In the genomic region with DNA sequence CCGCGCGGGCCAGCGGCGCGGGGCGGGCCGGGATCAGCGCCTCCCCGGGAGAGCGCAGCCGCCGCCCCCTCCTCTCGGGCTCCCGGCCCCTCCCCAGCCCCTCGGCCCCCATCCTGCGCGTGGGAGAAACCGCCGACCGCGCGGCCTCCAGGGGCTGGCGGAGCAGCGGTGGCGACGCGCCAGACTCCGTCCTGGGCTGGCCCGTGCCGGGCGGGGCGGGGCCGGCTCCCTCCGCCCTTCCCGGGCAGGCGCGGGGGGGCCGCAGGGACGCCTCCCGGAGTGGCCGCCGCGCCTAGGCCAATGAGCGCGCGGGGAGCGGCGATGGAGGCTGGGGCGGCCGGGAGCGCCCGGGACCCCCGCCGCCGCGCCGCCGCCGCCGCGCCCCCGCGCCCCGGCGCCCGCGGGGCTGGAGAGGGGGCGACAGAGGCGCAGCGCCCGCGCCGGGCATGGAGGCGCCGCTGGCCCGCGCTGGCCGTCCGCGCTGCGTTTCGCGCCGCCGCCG, we compare ENCODE assay signal across 8 cellular contexts. TPM values are rescaled to one million over a fixed set of nuclear protein-coding genes. Genes with fewer than 3 reads are reported as not detected.
DNase-seq lines count a peak whose midpoint lies in the region; ATAC-seq and TF ChIP-seq lines count a peak whose summit lies in the region.

No MANE protein-coding gene starts in this region.

- POLR2A ChIA-PET in IMR-90 (lab: Charles Lee; ENCODE audit: unreplicated experiment), result no interaction called here

- H2BK20ac ChIP-seq in IMR-90 (ENCODE audit: low read depth, low read length), result no peak overlapping the region

- no peak overlapping the region for H3K14ac ChIP-seq in IMR-90 (replicated peaks; ENCODE audit: low read depth, low read length)

- H3K27ac ChIP-seq in IMR-90 (ENCODE audit: insufficient read depth, low read length), result no peak overlapping the region; the same call in 1 of the 2 replicates
- peak overlapping the region; percentile 71 to 85 (median 80) for H3K27ac ChIP-seq in transverse colon

- no peak overlapping the region for H2BK15ac ChIP-seq in IMR-90 (ENCODE audit: low read depth, low read length)

- dilution Hi-C loops in IMR-90 (cut with HindIII; ENCODE audit: low sequenced_read_pairs, unreplicated experiment), result no loop called here

- peak overlapping the region; percentile 83 for H2AK9ac ChIP-seq in IMR-90 (replicated peaks; ENCODE audit: low read depth, low read length, poor library complexity)

- H3K4me1 ChIP-seq in IMR-90 (ENCODE audit: control insufficient read depth, insufficient read depth, low read length), result peaks cover 3% of the 10 kb centered on the region; the same call in 1 of the 2 replicates
- H3K4me1 ChIP-seq in transverse colon, result peaks cover 3 to 20% (median 13%) of the 10 kb centered on the region in 4 donors

- BruUV-seq in IMR-90 (replicated peaks; lab: Mats Ljungman, UMichigan), result no TSS peak

- H3K4me2 ChIP-seq in IMR-90 (ENCODE audit: low read depth, low read length), result peak overlapping the region; percentile 72; the same call in 1 of the 2 replicates

- no peak overlapping the region for H2BK120ac ChIP-seq in IMR-90 (ENCODE audit: low read depth, low read length)

- H2AFZ ChIP-seq in IMR-90 (replicated peaks; ENCODE audit: low read length, poor library complexity), result peak overlapping the region; percentile 95

- H3K9me1 ChIP-seq in IMR-90 (ENCODE audit: insufficient read depth, low read length), result no peaks in the 10 kb centered on the region

- H3K4me3 ChIP-seq in GM12864 (ENCODE audit: low read depth, low read length), result peak overlapping the region; percentile 42
- H3K4me3 ChIP-seq in IMR-90 (ENCODE audit: insufficient read depth, low read depth, low read length), result peak overlapping the region; percentile 52
- peak overlapping the region; percentile 51 to 66 (median 64) for H3K4me3 ChIP-seq in transverse colon

- intact Hi-C loops in IMR-90 (cut with micrococcal nuclease), result loop anchor here (5.0 kb wide), 2 partner anchors 224 to 381 kb away; a partner anchor contains a TSS
- intact Hi-C loops in transverse colon (cut with DNase I; ENCODE audit: low total_unique reads), result no loop called here

- no peaks in the 10 kb centered on the region for H3K79me1 ChIP-seq in IMR-90 (ENCODE audit: low read depth in 1 of 2, low read length in 2 of 2)

- no peak overlapping the region for H2BK5ac ChIP-seq in IMR-90 (ENCODE audit: low read depth, low read length, poor library complexity, severe bottlenecking)

- in situ Hi-C loops in IMR-90 (cut with MboI; ENCODE audit: low sequenced_read_pairs), result no loop called here
- in situ Hi-C loops in transverse colon (cut with MboI; ENCODE audit: low pct_ligation_motif_present in 1 of 4, low pct_unique_long_range_greater_than_20kb in 1 of 4, low sequenced_read_pairs in 3 of 4), result no loop called here

- TF ChIP-seq RAD21 in IMR-90 (IDR thresholded peaks at IDR 0.05; ENCODE audit: low read length), result no peak

- H4K20me1 ChIP-seq in IMR-90 (ENCODE audit: insufficient read depth, low read length), result no peaks in the 10 kb centered on the region

- no peak overlapping the region for H4K91ac ChIP-seq in IMR-90 (ENCODE audit: insufficient read depth, low read depth, low read length)

- TF ChIP-seq CTCF in GM12864 (IDR thresholded peaks at IDR 0.05; ENCODE audit: low read depth, low read length, missing control alignments), result no peak
- TF ChIP-seq CTCF in IMR-90 (conservative IDR thresholded peaks at IDR 0.05; ENCODE audit: low read depth, low read length), result no peak
- no peak for TF ChIP-seq CTCF in transverse colon (IDR thresholded peaks at IDR 0.05)

- no peak overlapping the region for H2AK5ac ChIP-seq in IMR-90 (ENCODE audit: low read depth, low read length)

- H3K56ac ChIP-seq in IMR-90 (ENCODE audit: extremely low read depth, insufficient read depth, low read length), result no peak overlapping the region

- TF ChIP-seq POLR2A in IMR-90 (IDR thresholded peaks at IDR 0.05; ENCODE audit: low read depth, low read length) (no peak), transverse colon (IDR thresholded peaks at IDR 0.05) (no peak)

- no peak overlapping the region for H3K23ac ChIP-seq in IMR-90 (ENCODE audit: low read depth, low read length)

- CTCF ChIA-PET in IMR-90 (lab: Yijun Ruan, JAX), result interaction anchor here (1.5 kb wide), 3 partner anchors 12 to 115 kb away, joined by 5 to 10 read pairs (median 6); no protein-coding TSS in a partner anchor

- WGBS in IMR-90 (ENCODE audit: extremely low coverage in 2 of 2, insufficient read length in 1 of 2), 2 experiments, result 0% methylated on average over 36 of the region's 87 CpGs; no CpG with 5 or more reads in 1 of the 2 experiments
- 6% methylated on average over 33 of the region's 87 CpGs; no CpG with 5 or more reads in 1 of the 2 donors for WGBS in transverse colon (ENCODE audit: low coverage in 1 of 2), 2 donors

- H3K9ac ChIP-seq in IMR-90 (ENCODE audit: low read depth, low read length), result no peak overlapping the region

- ATAC-seq in IMR-90 (ENCODE audit: low read depth), result peak; percentile 73
- no peak for ATAC-seq in HG02588 (IDR thresholded peaks at IDR 0.05; ENCODE audit: unreplicated experiment)

- no peak overlapping the region for H3K4ac ChIP-seq in IMR-90 (ENCODE audit: low read depth, low read length)

- no peaks in the 10 kb centered on the region for H3K9me3 ChIP-seq in IMR-90 (ENCODE audit: control insufficient read depth, insufficient read depth, low read length)
- no peaks in the 10 kb centered on the region for H3K9me3 ChIP-seq in transverse colon

- no peak overlapping the region for H3K18ac ChIP-seq in IMR-90 (ENCODE audit: low read depth, low read length)

- no peak overlapping the region for H4K5ac ChIP-seq in IMR-90 (ENCODE audit: low read depth, low read length)

- peaks cover 27% of the 10 kb centered on the region for H3K27me3 ChIP-seq in IMR-90 (ENCODE audit: control insufficient read depth, insufficient read depth, low read length)
- peaks cover 38% of the 10 kb centered on the region for H3K27me3 ChIP-seq in transverse colon

- H3K36me3 ChIP-seq in IMR-90 (ENCODE audit: control insufficient read depth, insufficient read depth, low read length), result no peaks in the 10 kb centered on the region
- H3K36me3 ChIP-seq in transverse colon, result no peaks in the 10 kb centered on the region

- H4K8ac ChIP-seq in IMR-90 (ENCODE audit: low read depth in 2 of 2, low read length in 2 of 2), result no peak overlapping the region

- DNase-seq in GM12864 (ENCODE audit: low read depth) (no peak), IMR-90 (peak; percentile 29), cerebellum (ENCODE audit: low spot score) (peak; percentile 58), left kidney (ENCODE audit: low read depth, low spot score) (peak; percentile 74), transverse colon (peak; percentile 67), HuH-7 (ENCODE audit: low spot score) (no peak)
- DNase-seq in activated naive CD4-positive, alpha-beta T cell treated with Interleukin-2 at 50 U/mL for 16 hours, result no peak

- no peak for TF ChIP-seq EP300 in transverse colon (IDR thresholded peaks at IDR 0.05; ENCODE audit: low read depth)

TF ChIP-seq in IMR-90, 13 proteins besides CTCF, POLR2A, EP300 and RAD21:
- TF ChIP-seq BHLHE40 (IDR thresholded peaks at IDR 0.05; ENCODE audit: low read depth, low read length) (peak; percentile 76; the same call in 1 of the 2 replicates), RCOR1 (IDR thresholded peaks at IDR 0.05; ENCODE audit: insufficient replicate concordance, low read length) (no peak), SMC3 (IDR thresholded peaks at IDR 0.05; ENCODE audit: low read depth, low read length) (no peak), MAZ (IDR thresholded peaks at IDR 0.05; ENCODE audit: borderline replicate concordance, low read depth, low read length) (peak; percentile 68; the same call in 1 of the 2 replicates)

RNA-seq across cellular contexts. Expression of a gene that starts 49.1 kb away (rescaled TPM):
- total RNA-seq in IMR-90 (2012; rRNA removed), result 0.72 and 0.83 TPM in 2 replicates
- 1.4 TPM in 2 replicates for polyA plus RNA-seq in IMR-90 (2012; rRNA removed)
- polyA plus RNA-seq in IMR-90 (2012; cell fraction: cytosol; rRNA removed), result 0.53 and 1.3 TPM in 2 replicates
- 1.5 and 3.2 TPM in 2 replicates for polyA plus RNA-seq in IMR-90 (2012; cell fraction: nucleus; rRNA removed; ENCODE audit: low replicate concordance)
- 20.8 TPM for total RNA-seq in cerebellum
- 1 to 10 TPM; 1.8 to 4.0 (median 2.2) TPM for total RNA-seq in transverse colon

RNA-seq across cellular contexts. Expression of a gene that starts 56.2 kb away (rescaled TPM):
- 35.0 and 36.2 TPM in 2 replicates for total RNA-seq in IMR-90 (2012; rRNA removed)
- 34.0 and 35.1 TPM in 2 replicates for polyA plus RNA-seq in IMR-90 (2012; rRNA removed)
- 30.2 and 32.1 TPM in 2 replicates for polyA plus RNA-seq in IMR-90 (2012; cell fraction: cytosol; rRNA removed)
- 64.5 and 80.7 TPM in 2 replicates for polyA plus RNA-seq in IMR-90 (2012; cell fraction: nucleus; rRNA removed; ENCODE audit: low replicate concordance)
- total RNA-seq in cerebellum, result 31.4 TPM
- total RNA-seq in transverse colon, result 100 to 1,000 TPM in 1 of 4 donors, 10 to 100 TPM in 3; 29.9 to 134 (median 42.7) TPM

Comparison
In these comparisons a context has a peak if more than half of its experiments do, and no peak if none do; other contexts are left out.
1. DNase-seq: peak in IMR-90 (single experiment), cerebellum (single experiment), left kidney (single experiment) and transverse colon (single experiment); none in GM12864 (single experiment), HuH-7 (single experiment) and activated naive CD4-positive, alpha-beta T cell treated with Interleukin-2 at 50 U/mL for 16 hours (single experiment).
2. Peak in every context shown above with its lines, with median percentiles within 50 percentile points of each other: H3K4me3 ChIP-seq.